Comparison of ENCODE assay signal across 1 cellular context in the genomic region with DNA sequence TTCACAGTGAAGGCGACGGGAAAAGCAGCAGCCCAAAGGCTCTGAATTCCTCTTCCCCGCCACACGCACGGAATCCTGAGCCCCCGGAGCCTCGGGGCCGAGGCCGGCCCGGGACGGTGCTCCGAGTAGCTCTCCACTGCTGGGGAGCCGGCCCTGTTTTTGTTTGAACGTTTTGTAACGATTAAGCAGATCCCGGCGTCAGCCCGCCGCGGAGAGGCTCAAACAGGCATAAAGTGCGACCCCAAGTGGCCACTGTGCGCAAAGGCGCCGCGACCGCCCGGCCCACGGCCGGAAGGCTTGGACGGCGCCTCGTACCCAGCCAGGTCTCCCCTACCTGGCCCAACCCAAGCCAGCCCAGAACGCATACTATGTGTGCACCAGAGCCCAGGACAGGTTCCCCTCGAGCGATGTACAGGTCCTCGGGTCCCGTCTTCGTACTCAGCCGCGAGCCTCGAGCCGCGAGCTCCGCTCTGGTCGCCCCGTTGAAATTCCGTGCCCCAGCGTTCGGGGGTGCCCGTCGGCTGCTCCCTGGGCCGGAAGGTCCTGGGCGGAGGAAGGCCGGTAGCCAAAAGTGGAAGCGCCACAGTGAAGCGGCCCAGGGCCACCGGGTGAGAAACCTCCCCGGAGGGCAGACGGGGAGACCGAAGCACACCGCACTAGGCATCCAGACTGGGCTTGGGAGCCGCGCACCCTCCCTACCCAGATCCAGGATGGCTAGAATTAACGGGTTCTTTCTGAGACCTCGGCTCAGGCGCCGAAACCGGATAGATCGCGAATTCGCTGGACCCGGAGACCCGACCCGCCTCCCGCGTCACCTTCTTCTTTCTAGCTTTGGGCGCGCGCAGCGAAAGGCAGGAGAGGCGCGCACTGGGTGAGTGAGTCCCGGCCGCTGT.
A peak's percentile ranks its signal among the peaks of the same experiment; 100 is the strongest.
TF ChIP-seq lines count a peak whose summit lies in the region.

No MANE protein-coding gene starts in this region.

TF ChIP-seq in HepG2, 621 proteins besides CTCF, POLR2A, EP300 and RAD21 (continued from another document and continues in another):
- TF ChIP-seq, protein P1, sequence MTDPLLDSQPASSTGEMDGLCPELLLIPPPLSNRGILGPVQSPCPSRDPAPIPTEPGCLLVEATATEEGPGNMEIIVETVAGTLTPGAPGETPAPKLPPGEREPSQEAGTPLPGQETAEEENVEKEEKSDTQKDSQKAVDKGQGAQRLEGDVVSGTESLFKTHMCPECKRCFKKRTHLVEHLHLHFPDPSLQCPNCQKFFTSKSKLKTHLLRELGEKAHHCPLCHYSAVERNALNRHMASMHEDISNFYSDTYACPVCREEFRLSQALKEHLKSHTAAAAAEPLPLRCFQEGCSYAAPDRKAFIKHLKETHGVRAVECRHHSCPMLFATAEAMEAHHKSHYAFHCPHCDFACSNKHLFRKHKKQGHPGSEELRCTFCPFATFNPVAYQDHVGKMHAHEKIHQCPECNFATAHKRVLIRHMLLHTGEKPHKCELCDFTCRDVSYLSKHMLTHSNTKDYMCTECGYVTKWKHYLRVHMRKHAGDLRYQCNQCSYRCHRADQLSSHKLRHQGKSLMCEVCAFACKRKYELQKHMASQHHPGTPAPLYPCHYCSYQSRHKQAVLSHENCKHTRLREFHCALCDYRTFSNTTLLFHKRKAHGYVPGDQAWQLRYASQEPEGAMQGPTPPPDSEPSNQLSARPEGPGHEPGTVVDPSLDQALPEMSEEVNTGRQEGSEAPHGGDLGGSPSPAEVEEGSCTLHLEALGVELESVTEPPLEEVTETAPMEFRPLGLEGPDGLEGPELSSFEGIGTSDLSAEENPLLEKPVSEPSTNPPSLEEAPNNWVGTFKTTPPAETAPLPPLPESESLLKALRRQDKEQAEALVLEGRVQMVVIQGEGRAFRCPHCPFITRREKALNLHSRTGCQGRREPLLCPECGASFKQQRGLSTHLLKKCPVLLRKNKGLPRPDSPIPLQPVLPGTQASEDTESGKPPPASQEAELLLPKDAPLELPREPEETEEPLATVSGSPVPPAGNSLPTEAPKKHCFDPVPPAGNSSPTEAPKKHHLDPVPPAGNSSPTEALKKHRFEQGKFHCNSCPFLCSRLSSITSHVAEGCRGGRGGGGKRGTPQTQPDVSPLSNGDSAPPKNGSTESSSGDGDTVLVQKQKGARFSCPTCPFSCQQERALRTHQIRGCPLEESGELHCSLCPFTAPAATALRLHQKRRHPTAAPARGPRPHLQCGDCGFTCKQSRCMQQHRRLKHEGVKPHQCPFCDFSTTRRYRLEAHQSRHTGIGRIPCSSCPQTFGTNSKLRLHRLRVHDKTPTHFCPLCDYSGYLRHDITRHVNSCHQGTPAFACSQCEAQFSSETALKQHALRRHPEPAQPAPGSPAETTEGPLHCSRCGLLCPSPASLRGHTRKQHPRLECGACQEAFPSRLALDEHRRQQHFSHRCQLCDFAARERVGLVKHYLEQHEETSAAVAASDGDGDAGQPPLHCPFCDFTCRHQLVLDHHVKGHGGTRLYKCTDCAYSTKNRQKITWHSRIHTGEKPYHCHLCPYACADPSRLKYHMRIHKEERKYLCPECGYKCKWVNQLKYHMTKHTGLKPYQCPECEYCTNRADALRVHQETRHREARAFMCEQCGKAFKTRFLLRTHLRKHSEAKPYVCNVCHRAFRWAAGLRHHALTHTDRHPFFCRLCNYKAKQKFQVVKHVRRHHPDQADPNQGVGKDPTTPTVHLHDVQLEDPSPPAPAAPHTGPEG (CRISPR knock-in tag; IDR thresholded peaks at IDR 0.05): no peak; the same call in 1 of the 2 replicates
- TF ChIP-seq, protein P2, sequence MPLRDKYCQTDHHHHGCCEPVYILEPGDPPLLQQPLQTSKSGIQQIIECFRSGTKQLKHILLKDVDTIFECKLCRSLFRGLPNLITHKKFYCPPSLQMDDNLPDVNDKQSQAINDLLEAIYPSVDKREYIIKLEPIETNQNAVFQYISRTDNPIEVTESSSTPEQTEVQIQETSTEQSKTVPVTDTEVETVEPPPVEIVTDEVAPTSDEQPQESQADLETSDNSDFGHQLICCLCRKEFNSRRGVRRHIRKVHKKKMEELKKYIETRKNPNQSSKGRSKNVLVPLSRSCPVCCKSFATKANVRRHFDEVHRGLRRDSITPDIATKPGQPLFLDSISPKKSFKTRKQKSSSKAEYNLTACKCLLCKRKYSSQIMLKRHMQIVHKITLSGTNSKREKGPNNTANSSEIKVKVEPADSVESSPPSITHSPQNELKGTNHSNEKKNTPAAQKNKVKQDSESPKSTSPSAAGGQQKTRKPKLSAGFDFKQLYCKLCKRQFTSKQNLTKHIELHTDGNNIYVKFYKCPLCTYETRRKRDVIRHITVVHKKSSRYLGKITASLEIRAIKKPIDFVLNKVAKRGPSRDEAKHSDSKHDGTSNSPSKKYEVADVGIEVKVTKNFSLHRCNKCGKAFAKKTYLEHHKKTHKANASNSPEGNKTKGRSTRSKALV (CRISPR knock-in tag; IDR thresholded peaks at IDR 0.05): peak; percentile 98
- TF ChIP-seq ZNF207 (IDR thresholded peaks at IDR 0.05; ENCODE audit: borderline replicate concordance) (no peak), SP140L (CRISPR knock-in tag; IDR thresholded peaks at IDR 0.05; ENCODE audit: borderline replicate concordance) (no peak), CREB1 (IDR thresholded peaks at IDR 0.05) (no peak), CREB1 (CRISPR knock-in tag; IDR thresholded peaks at IDR 0.05) (no peak), KLF15 (CRISPR knock-in tag; IDR thresholded peaks at IDR 0.05; ENCODE audit: borderline replicate concordance) (no peak), ZNF253 (CRISPR knock-in tag; IDR thresholded peaks at IDR 0.05; ENCODE audit: borderline replicate concordance) (peak; percentile 23; the same call in 1 of the 2 replicates), ZNF121 (CRISPR knock-in tag; IDR thresholded peaks at IDR 0.05) (no peak), DPF2 (CRISPR knock-in tag; IDR thresholded peaks at IDR 0.05; ENCODE audit: borderline replicate concordance, low read depth) (no peak), REL (CRISPR knock-in tag; conservative IDR thresholded peaks at IDR 0.05) (no peak), NBN (conservative IDR thresholded peaks at IDR 0.05) (no peak), ZFP62 (CRISPR knock-in tag; IDR thresholded peaks at IDR 0.05) (no peak), RXRB (CRISPR knock-in tag; IDR thresholded peaks at IDR 0.05; ENCODE audit: borderline replicate concordance) (0 out of 2 replicates have a peak, but pooled peaks have one; percentile 60), ARNT2 (CRISPR knock-in tag; IDR thresholded peaks at IDR 0.05; ENCODE audit: low read depth) (peak; percentile 76), TRIM24 (CRISPR knock-in tag; IDR thresholded peaks at IDR 0.05) (no peak), CHCHD3 (CRISPR knock-in tag; IDR thresholded peaks at IDR 0.05) (no peak), TEAD2 (CRISPR knock-in tag; IDR thresholded peaks at IDR 0.05) (no peak), ZNF230 (CRISPR knock-in tag; IDR thresholded peaks at IDR 0.05) (no peak; the same call in 1 of the 2 replicates), ZNF430 (CRISPR knock-in tag; IDR thresholded peaks at IDR 0.05) (no peak), ZNF317 (CRISPR knock-in tag; IDR thresholded peaks at IDR 0.05) (no peak), ELF3 (CRISPR knock-in tag; IDR thresholded peaks at IDR 0.05) (no peak; the same call in 1 of the 2 replicates), ZSCAN30 (CRISPR knock-in tag; IDR thresholded peaks at IDR 0.05) (no peak), SNRNP70 (IDR thresholded peaks at IDR 0.05; ENCODE audit: low read depth, low read length) (no peak), HOXA3 (CRISPR knock-in tag; IDR thresholded peaks at IDR 0.05) (peak; percentile 65), NCOA5 (CRISPR knock-in tag; IDR thresholded peaks at IDR 0.05) (no peak), ZNF432 (CRISPR knock-in tag; IDR thresholded peaks at IDR 0.05; ENCODE audit: borderline replicate concordance) (no peak), RBFOX2 (IDR thresholded peaks at IDR 0.05; ENCODE audit: low read depth, low read length) (no peak), CENPT (CRISPR knock-in tag; IDR thresholded peaks at IDR 0.05; ENCODE audit: low read depth) (no peak), ZNF614 (CRISPR knock-in tag; IDR thresholded peaks at IDR 0.05; ENCODE audit: borderline replicate concordance) (no peak; the same call in 1 of the 2 replicates), EEA1 (CRISPR knock-in tag; IDR thresholded peaks at IDR 0.05; ENCODE audit: borderline replicate concordance) (no peak), YY1 (IDR thresholded peaks at IDR 0.05; ENCODE audit: insufficient read depth, insufficient replicate concordance, low read depth, low read length) (peak; percentile 66)
- TF ChIP-seq, protein P3, sequence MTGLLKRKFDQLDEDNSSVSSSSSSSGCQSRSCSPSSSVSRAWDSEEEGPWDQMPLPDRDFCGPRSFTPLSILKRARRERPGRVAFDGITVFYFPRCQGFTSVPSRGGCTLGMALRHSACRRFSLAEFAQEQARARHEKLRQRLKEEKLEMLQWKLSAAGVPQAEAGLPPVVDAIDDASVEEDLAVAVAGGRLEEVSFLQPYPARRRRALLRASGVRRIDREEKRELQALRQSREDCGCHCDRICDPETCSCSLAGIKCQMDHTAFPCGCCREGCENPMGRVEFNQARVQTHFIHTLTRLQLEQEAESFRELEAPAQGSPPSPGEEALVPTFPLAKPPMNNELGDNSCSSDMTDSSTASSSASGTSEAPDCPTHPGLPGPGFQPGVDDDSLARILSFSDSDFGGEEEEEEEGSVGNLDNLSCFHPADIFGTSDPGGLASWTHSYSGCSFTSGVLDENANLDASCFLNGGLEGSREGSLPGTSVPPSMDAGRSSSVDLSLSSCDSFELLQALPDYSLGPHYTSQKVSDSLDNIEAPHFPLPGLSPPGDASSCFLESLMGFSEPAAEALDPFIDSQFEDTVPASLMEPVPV (CRISPR knock-in tag; IDR thresholded peaks at IDR 0.05): peak; percentile 76; the same call in 1 of the 2 replicates
- TF ChIP-seq, protein P4, sequence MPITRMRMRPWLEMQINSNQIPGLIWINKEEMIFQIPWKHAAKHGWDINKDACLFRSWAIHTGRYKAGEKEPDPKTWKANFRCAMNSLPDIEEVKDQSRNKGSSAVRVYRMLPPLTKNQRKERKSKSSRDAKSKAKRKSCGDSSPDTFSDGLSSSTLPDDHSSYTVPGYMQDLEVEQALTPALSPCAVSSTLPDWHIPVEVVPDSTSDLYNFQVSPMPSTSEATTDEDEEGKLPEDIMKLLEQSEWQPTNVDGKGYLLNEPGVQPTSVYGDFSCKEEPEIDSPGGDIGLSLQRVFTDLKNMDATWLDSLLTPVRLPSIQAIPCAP (CRISPR knock-in tag; IDR thresholded peaks at IDR 0.05; ENCODE audit: low read depth): no peak
- TF ChIP-seq, protein P5, sequence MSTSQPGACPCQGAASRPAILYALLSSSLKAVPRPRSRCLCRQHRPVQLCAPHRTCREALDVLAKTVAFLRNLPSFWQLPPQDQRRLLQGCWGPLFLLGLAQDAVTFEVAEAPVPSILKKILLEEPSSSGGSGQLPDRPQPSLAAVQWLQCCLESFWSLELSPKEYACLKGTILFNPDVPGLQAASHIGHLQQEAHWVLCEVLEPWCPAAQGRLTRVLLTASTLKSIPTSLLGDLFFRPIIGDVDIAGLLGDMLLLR (CRISPR knock-in tag; IDR thresholded peaks at IDR 0.05): no peak
- TF ChIP-seq, protein P6, sequence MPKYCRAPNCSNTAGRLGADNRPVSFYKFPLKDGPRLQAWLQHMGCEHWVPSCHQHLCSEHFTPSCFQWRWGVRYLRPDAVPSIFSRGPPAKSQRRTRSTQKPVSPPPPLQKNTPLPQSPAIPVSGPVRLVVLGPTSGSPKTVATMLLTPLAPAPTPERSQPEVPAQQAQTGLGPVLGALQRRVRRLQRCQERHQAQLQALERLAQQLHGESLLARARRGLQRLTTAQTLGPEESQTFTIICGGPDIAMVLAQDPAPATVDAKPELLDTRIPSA (CRISPR knock-in tag; IDR thresholded peaks at IDR 0.05; ENCODE audit: borderline replicate concordance): 0 out of 2 replicates have a peak, but pooled peaks have one; percentile 19
- TF ChIP-seq, protein P7, sequence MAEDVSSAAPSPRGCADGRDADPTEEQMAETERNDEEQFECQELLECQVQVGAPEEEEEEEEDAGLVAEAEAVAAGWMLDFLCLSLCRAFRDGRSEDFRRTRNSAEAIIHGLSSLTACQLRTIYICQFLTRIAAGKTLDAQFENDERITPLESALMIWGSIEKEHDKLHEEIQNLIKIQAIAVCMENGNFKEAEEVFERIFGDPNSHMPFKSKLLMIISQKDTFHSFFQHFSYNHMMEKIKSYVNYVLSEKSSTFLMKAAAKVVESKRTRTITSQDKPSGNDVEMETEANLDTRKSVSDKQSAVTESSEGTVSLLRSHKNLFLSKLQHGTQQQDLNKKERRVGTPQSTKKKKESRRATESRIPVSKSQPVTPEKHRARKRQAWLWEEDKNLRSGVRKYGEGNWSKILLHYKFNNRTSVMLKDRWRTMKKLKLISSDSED (CRISPR knock-in tag; IDR thresholded peaks at IDR 0.05): peak; percentile 78; the same call in 1 of the 2 replicates
- TF ChIP-seq, protein P8, sequence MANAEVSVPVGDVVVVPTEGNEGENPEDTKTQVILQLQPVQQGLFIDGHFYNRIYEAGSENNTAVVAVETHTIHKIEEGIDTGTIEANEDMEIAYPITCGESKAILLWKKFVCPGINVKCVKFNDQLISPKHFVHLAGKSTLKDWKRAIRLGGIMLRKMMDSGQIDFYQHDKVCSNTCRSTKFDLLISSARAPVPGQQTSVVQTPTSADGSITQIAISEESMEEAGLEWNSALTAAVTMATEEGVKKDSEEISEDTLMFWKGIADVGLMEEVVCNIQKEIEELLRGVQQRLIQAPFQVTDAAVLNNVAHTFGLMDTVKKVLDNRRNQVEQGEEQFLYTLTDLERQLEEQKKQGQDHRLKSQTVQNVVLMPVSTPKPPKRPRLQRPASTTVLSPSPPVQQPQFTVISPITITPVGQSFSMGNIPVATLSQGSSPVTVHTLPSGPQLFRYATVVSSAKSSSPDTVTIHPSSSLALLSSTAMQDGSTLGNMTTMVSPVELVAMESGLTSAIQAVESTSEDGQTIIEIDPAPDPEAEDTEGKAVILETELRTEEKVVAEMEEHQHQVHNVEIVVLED (CRISPR knock-in tag; IDR thresholded peaks at IDR 0.05; ENCODE audit: borderline replicate concordance): peak; percentile 48; the same call in 1 of the 2 replicates
- TF ChIP-seq, protein P9, sequence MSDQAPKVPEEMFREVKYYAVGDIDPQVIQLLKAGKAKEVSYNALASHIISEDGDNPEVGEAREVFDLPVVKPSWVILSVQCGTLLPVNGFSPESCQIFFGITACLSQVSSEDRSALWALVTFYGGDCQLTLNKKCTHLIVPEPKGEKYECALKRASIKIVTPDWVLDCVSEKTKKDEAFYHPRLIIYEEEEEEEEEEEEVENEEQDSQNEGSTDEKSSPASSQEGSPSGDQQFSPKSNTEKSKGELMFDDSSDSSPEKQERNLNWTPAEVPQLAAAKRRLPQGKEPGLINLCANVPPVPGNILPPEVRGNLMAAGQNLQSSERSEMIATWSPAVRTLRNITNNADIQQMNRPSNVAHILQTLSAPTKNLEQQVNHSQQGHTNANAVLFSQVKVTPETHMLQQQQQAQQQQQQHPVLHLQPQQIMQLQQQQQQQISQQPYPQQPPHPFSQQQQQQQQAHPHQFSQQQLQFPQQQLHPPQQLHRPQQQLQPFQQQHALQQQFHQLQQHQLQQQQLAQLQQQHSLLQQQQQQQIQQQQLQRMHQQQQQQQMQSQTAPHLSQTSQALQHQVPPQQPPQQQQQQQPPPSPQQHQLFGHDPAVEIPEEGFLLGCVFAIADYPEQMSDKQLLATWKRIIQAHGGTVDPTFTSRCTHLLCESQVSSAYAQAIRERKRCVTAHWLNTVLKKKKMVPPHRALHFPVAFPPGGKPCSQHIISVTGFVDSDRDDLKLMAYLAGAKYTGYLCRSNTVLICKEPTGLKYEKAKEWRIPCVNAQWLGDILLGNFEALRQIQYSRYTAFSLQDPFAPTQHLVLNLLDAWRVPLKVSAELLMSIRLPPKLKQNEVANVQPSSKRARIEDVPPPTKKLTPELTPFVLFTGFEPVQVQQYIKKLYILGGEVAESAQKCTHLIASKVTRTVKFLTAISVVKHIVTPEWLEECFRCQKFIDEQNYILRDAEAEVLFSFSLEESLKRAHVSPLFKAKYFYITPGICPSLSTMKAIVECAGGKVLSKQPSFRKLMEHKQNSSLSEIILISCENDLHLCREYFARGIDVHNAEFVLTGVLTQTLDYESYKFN (CRISPR knock-in tag; conservative IDR thresholded peaks at IDR 0.05): no peak
